14 cellular contexts compared by ENCODE assay signal in genomic region chr14:90091393-90091792, GRCh38. TPM values are rescaled to one million over a fixed set of nuclear protein-coding genes. Genes with fewer than 3 reads are reported as not detected.
DNase-seq lines count a peak whose midpoint lies in the region; TF ChIP-seq lines count a peak whose summit lies in the region.
"Had no signal": no experiment of that assay in that cellular context is flagged by ENCODE, and none has a peak within 500 bp of the region (broad histone marks: within the 10 kb centered on the region; RNA-seq: fewer than 3 reads in every experiment).

No MANE protein-coding gene starts in this region.

- 16 to 69% (median 62%) methylated on average over 1 of the region's 1 CpG for WGBS in spleen, 5 donors

- H3K4me3 ChIP-seq in fibroblast of the aortic adventitia (ENCODE audit: low read depth, low read length): no peak overlapping the region
- H3K4me3 ChIP-seq in spleen: no peak overlapping the region
- H3K4me3 ChIP-seq: gastrocnemius medialis, lung had no signal

- CTCF ChIA-PET in RWPE1 (lab: Yijun Ruan, JAX): no interaction called here

- POLR2A ChIA-PET in RWPE1 (lab: Yijun Ruan, JAX; ENCODE audit: low non-redundant PET): no interaction called here

- DNase-seq in NCI-H345 (lab: John Stamatoyannopoulos, UW): peak; percentile 54
- DNase-seq in NCI-H345 treated with DMSO at 0.1 percent for 48 hours (lab: John Stamatoyannopoulos, UW; ENCODE audit: unreplicated experiment): no peak
- DNase-seq in RWPE1 (ENCODE audit: low spot score): peak; percentile 7
- DNase-seq in fibroblast of the aortic adventitia (ENCODE audit: low read depth): peak; percentile 80
- peak; percentile 4 for DNase-seq in smooth muscle cell of the brain vasculature (ENCODE audit: low read depth, low spot score)
- no peak for DNase-seq in NOMO-1 treated with dmso at 0.1 percent for 144 hours (lab: John Stamatoyannopoulos, UW; ENCODE audit: unreplicated experiment)
- DNase-seq in spleen: no peak
- DNase-seq in NCI-H2107 (lab: John Stamatoyannopoulos, UW): no peak
- DNase-seq: activated CD4-positive, CD25-positive, alpha-beta regulatory T cell; activated T-cell treated with anti-CD3 and anti-CD28 coated beads, Interleukin-2, amount 50 U/mL, for 72 hours; gastrocnemius medialis; SIG-M5 had no signal

- no peak overlapping the region for H3K27ac ChIP-seq in RWPE1
- no peak overlapping the region for H3K27ac ChIP-seq in spleen
- H3K27ac ChIP-seq: gastrocnemius medialis had no signal

- intact Hi-C loops in spleen (cut with DNase I; ENCODE audit: low total_unique reads): no loop called here

- no peaks in the 10 kb centered on the region for H3K9me3 ChIP-seq in spleen
- H3K9me3 ChIP-seq: gastrocnemius medialis had no signal

- H3K36me3 ChIP-seq in spleen: no peaks in the 10 kb centered on the region
- H3K36me3 ChIP-seq: gastrocnemius medialis had no signal

- TF ChIP-seq POLR2A in spleen (IDR thresholded peaks at IDR 0.05): no peak

- peaks cover 0 to 24% (median 0%) of the 10 kb centered on the region in 7 donors for H3K27me3 ChIP-seq in spleen (replicated peaks in 1 of 7)
- H3K27me3 ChIP-seq: gastrocnemius medialis had no signal

- TF ChIP-seq CTCF in RWPE1 (conservative IDR thresholded peaks at IDR 0.05; ENCODE audit: low read depth) (no peak), fibroblast of the aortic adventitia (IDR thresholded peaks at IDR 0.05; ENCODE audit: insufficient read depth, low read length) (no peak), spleen (IDR thresholded peaks at IDR 0.05 in 8 of 11, conservative IDR thresholded peaks at IDR 0.05 in 3 of 11) (no peak)

- H3K4me1 ChIP-seq in spleen: peaks cover 0 to 5% (median 0%) of the 10 kb centered on the region in 6 donors
- H3K4me1 ChIP-seq: gastrocnemius medialis had no signal

RNA-seq across cellular contexts. Expression of gene KCNK13, which starts 29.6 kb away (rescaled TPM):
- total RNA-seq in fibroblast of the aortic adventitia (ENCODE audit: low replicate concordance) (0.27 TPM in 1 of 2 replicates, not detected in the other), spleen (1 to 10 TPM in 4 of 7 donors, under 1 TPM in 3; 0.60 to 1.4 (median 1.0) TPM)
- polyA plus RNA-seq in spleen: under 1 TPM; 0.33 to 0.45 (median 0.39) TPM
- total RNA-seq: activated T-cell treated with anti-CD3 and anti-CD28 coated beads, Interleukin-2, amount 50 U/mL, for 72 hours; bronchial epithelial cell; gastrocnemius medialis had no signal

Comparison
In these comparisons a context has a peak if more than half of its experiments do, and no peak if none do; other contexts are left out.
1. DNase-seq: peak in NCI-H345 (single experiment), RWPE1 (single experiment), fibroblast of the aortic adventitia (single experiment) and smooth muscle cell of the brain vasculature (single experiment); none in NCI-H345 treated with DMSO at 0.1 percent for 48 hours (single experiment), NOMO-1 treated with dmso at 0.1 percent for 144 hours (single experiment), spleen (single experiment) and NCI-H2107 (single experiment).